7 cellular contexts compared by ENCODE assay signal in genomic region chr4:49511881-49512491, GRCh38.
A peak's percentile ranks its signal among the peaks of the same experiment; 100 is the strongest.
DNase-seq lines count a peak whose midpoint lies in the region; ATAC-seq, FAIRE-seq and TF ChIP-seq lines count a peak whose summit lies in the region.
"Not testable (repeated sequence)": the region's sequence is repeated elsewhere in the genome, so short reads cannot be mapped to it uniquely, and the experiment has no call there.

No MANE protein-coding gene starts in this region.

- H3K4me1 ChIP-seq in left lung: not testable (repeated sequence)

- H3K4me3 ChIP-seq in bronchial epithelial cell (ENCODE audit: low read depth, low read length); fibroblast of pulmonary artery (replicated peaks; ENCODE audit: low read depth, low read length); left lung: not testable (repeated sequence)

- peaks cover 3 to 49% of the 10 kb centered on the region in 2 donors for H3K9me3 ChIP-seq in left lung

- ATAC-seq in left lung: not testable (repeated sequence)

- DNase-seq in COLO829 (ENCODE audit: low spot score) (peak; percentile 47), HEK293T (ENCODE audit: extremely low spot score) (peak; percentile 8), SK-N-DZ (ENCODE audit: low spot score) (peak; percentile 11), bronchial epithelial cell (ENCODE audit: low read depth) (peak; percentile 13), fibroblast of pulmonary artery (ENCODE audit: low read depth) (peak; percentile 16), left lung (peak; percentile 36 to 88), posterior vena cava (ENCODE audit: low spot score) (peak; percentile 81)

- TF ChIP-seq CTCF in bronchial epithelial cell (IDR thresholded peaks at IDR 0.05; ENCODE audit: insufficient read depth, low read length, severe bottlenecking); fibroblast of pulmonary artery (IDR thresholded peaks at IDR 0.05; ENCODE audit: low read length, missing control alignments); left lung (IDR thresholded peaks at IDR 0.05): not testable (repeated sequence)

- not testable (repeated sequence) for H3K27ac ChIP-seq in left lung

- intact Hi-C loops in left lung (cut with DNase I); posterior vena cava (cut with DNase I): not testable (repeated sequence)

- not testable (repeated sequence) for FAIRE-seq in bronchial epithelial cell (lab: Jason Lieb, UNC)

- POLR2A ChIA-PET in HEK293T (lab: Yijun Ruan, JAX): not testable (repeated sequence)

- not testable (repeated sequence) for H3K36me3 ChIP-seq in bronchial epithelial cell (ENCODE audit: control insufficient read depth, insufficient read depth, low read length); left lung

- not testable (repeated sequence) for H3K27me3 ChIP-seq in bronchial epithelial cell (ENCODE audit: control insufficient read depth, insufficient read depth, low read length)
- peaks cover 0 to 15% of the 10 kb centered on the region in 2 donors for H3K27me3 ChIP-seq in left lung

- CTCF ChIA-PET in HEK293T (lab: Yijun Ruan, JAX): not testable (repeated sequence)

Comparison
In these comparisons a context has a peak if more than half of its experiments do, and no peak if none do; other contexts are left out.
1. DNase-seq: peak in every context shown above with its lines; median percentile 81 in posterior vena cava; 62 in left lung; 47 in COLO829; 16 in fibroblast of pulmonary artery; 13 in bronchial epithelial cell; 11 in SK-N-DZ; 8 in HEK293T.